Comparison of ENCODE assay signal across 2 cellular contexts in the genomic region with DNA sequence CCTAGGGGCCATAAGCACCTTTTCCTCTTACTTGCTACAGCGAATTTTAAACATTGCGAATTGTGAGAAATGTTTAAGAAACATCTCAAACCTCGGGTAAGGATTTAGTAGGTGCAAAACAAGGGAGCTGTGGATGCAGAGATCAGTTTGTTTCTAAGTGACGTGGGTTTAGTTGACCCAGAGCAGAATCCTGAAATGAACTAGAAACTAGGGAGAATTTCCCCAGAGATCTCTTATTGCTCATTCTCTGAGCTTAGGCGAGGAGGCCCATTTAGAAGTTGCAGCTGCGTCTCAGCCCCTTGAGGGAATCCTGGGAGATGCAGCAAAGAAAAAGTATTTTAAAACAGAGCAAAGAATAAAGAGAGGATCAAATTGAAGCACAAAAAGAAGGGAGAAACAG.
TF ChIP-seq lines count a peak whose summit lies in the region.

No MANE protein-coding gene starts in this region.

TF ChIP-seq in GM23338, 12 proteins besides CTCF, POLR2A, EP300 and RAD21 (continued from another document):
- TF ChIP-seq ZNF114 (CRISPR knock-in tag; IDR thresholded peaks at IDR 0.05) (no peak), JUNB (IDR thresholded peaks at IDR 0.05; ENCODE audit: unreplicated experiment) (no peak), CREB1 (CRISPR knock-in tag; IDR thresholded peaks at IDR 0.05; ENCODE audit: low read depth) (no peak), EZH2phosphoT487 (IDR thresholded peaks at IDR 0.05; ENCODE audit: unreplicated experiment) (no peak), NANOG (IDR thresholded peaks at IDR 0.05; ENCODE audit: borderline replicate concordance) (no peak), ZNF331 (CRISPR knock-in tag; IDR thresholded peaks at IDR 0.05; ENCODE audit: low read depth) (no peak), STAT1 (IDR thresholded peaks at IDR 0.05; ENCODE audit: unreplicated experiment) (no peak)
- TF ChIP-seq, protein P1, sequence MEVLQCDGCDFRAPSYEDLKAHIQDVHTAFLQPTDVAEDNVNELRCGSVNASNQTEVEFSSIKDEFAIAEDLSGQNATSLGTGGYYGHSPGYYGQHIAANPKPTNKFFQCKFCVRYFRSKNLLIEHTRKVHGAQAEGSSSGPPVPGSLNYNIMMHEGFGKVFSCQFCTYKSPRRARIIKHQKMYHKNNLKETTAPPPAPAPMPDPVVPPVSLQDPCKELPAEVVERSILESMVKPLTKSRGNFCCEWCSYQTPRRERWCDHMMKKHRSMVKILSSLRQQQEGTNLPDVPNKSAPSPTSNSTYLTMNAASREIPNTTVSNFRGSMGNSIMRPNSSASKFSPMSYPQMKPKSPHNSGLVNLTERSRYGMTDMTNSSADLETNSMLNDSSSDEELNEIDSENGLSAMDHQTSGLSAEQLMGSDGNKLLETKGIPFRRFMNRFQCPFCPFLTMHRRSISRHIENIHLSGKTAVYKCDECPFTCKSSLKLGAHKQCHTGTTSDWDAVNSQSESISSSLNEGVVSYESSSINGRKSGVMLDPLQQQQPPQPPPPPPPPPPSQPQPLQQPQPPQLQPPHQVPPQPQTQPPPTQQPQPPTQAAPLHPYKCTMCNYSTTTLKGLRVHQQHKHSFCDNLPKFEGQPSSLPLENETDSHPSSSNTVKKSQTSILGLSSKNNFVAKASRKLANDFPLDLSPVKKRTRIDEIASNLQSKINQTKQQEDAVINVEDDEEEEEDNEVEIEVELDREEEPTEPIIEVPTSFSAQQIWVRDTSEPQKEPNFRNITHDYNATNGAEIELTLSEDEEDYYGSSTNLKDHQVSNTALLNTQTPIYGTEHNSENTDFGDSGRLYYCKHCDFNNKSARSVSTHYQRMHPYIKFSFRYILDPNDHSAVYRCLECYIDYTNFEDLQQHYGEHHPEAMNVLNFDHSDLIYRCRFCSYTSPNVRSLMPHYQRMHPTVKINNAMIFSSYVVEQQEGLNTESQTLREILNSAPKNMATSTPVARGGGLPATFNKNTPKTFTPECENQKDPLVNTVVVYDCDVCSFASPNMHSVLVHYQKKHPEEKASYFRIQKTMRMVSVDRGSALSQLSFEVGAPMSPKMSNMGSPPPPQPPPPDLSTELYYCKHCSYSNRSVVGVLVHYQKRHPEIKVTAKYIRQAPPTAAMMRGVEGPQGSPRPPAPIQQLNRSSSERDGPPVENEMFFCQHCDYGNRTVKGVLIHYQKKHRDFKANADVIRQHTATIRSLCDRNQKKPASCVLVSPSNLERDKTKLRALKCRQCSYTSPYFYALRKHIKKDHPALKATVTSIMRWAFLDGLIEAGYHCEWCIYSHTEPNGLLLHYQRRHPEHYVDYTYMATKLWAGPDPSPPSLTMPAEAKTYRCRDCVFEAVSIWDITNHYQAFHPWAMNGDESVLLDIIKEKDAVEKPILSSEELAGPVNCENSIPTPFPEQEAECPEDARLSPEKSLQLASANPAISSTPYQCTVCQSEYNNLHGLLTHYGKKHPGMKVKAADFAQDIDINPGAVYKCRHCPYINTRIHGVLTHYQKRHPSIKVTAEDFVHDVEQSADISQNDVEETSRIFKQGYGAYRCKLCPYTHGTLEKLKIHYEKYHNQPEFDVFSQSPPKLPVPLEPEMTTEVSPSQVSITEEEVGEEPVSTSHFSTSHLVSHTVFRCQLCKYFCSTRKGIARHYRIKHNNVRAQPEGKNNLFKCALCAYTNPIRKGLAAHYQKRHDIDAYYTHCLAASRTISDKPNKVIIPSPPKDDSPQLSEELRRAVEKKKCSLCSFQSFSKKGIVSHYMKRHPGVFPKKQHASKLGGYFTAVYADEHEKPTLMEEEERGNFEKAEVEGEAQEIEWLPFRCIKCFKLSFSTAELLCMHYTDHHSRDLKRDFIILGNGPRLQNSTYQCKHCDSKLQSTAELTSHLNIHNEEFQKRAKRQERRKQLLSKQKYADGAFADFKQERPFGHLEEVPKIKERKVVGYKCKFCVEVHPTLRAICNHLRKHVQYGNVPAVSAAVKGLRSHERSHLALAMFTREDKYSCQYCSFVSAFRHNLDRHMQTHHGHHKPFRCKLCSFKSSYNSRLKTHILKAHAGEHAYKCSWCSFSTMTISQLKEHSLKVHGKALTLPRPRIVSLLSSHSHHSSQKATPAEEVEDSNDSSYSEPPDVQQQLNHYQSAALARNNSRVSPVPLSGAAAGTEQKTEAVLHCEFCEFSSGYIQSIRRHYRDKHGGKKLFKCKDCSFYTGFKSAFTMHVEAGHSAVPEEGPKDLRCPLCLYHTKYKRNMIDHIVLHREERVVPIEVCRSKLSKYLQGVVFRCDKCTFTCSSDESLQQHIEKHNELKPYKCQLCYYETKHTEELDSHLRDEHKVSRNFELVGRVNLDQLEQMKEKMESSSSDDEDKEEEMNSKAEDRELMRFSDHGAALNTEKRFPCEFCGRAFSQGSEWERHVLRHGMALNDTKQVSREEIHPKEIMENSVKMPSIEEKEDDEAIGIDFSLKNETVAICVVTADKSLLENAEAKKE (CRISPR knock-in tag; IDR thresholded peaks at IDR 0.05): no peak
- TF ChIP-seq, protein P2, sequence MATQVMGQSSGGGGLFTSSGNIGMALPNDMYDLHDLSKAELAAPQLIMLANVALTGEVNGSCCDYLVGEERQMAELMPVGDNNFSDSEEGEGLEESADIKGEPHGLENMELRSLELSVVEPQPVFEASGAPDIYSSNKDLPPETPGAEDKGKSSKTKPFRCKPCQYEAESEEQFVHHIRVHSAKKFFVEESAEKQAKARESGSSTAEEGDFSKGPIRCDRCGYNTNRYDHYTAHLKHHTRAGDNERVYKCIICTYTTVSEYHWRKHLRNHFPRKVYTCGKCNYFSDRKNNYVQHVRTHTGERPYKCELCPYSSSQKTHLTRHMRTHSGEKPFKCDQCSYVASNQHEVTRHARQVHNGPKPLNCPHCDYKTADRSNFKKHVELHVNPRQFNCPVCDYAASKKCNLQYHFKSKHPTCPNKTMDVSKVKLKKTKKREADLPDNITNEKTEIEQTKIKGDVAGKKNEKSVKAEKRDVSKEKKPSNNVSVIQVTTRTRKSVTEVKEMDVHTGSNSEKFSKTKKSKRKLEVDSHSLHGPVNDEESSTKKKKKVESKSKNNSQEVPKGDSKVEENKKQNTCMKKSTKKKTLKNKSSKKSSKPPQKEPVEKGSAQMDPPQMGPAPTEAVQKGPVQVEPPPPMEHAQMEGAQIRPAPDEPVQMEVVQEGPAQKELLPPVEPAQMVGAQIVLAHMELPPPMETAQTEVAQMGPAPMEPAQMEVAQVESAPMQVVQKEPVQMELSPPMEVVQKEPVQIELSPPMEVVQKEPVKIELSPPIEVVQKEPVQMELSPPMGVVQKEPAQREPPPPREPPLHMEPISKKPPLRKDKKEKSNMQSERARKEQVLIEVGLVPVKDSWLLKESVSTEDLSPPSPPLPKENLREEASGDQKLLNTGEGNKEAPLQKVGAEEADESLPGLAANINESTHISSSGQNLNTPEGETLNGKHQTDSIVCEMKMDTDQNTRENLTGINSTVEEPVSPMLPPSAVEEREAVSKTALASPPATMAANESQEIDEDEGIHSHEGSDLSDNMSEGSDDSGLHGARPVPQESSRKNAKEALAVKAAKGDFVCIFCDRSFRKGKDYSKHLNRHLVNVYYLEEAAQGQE (IDR thresholded peaks at IDR 0.05; ENCODE audit: unreplicated experiment): no peak
- TF ChIP-seq, protein P3, sequence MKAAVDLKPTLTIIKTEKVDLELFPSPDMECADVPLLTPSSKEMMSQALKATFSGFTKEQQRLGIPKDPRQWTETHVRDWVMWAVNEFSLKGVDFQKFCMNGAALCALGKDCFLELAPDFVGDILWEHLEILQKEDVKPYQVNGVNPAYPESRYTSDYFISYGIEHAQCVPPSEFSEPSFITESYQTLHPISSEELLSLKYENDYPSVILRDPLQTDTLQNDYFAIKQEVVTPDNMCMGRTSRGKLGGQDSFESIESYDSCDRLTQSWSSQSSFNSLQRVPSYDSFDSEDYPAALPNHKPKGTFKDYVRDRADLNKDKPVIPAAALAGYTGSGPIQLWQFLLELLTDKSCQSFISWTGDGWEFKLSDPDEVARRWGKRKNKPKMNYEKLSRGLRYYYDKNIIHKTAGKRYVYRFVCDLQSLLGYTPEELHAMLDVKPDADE (IDR thresholded peaks at IDR 0.05): no peak

TF ChIP-seq in K562, 482 proteins besides CTCF, POLR2A, EP300 and RAD21 (continued from another document):
- TF ChIP-seq, protein P4, sequence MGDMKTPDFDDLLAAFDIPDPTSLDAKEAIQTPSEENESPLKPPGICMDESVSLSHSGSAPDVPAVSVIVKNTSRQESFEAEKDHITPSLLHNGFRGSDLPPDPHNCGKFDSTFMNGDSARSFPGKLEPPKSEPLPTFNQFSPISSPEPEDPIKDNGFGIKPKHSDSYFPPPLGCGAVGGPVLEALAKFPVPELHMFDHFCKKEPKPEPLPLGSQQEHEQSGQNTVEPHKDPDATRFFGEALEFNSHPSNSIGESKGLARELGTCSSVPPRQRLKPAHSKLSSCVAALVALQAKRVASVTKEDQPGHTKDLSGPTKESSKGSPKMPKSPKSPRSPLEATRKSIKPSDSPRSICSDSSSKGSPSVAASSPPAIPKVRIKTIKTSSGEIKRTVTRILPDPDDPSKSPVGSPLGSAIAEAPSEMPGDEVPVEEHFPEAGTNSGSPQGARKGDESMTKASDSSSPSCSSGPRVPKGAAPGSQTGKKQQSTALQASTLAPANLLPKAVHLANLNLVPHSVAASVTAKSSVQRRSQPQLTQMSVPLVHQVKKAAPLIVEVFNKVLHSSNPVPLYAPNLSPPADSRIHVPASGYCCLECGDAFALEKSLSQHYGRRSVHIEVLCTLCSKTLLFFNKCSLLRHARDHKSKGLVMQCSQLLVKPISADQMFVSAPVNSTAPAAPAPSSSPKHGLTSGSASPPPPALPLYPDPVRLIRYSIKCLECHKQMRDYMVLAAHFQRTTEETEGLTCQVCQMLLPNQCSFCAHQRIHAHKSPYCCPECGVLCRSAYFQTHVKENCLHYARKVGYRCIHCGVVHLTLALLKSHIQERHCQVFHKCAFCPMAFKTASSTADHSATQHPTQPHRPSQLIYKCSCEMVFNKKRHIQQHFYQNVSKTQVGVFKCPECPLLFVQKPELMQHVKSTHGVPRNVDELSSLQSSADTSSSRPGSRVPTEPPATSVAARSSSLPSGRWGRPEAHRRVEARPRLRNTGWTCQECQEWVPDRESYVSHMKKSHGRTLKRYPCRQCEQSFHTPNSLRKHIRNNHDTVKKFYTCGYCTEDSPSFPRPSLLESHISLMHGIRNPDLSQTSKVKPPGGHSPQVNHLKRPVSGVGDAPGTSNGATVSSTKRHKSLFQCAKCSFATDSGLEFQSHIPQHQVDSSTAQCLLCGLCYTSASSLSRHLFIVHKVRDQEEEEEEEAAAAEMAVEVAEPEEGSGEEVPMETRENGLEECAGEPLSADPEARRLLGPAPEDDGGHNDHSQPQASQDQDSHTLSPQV (IDR thresholded peaks at IDR 0.05): no peak
- no peak for TF ChIP-seq LARP7 (IDR thresholded peaks at IDR 0.05)
- TF ChIP-seq ZNF184 (CRISPR knock-in tag; IDR thresholded peaks at IDR 0.05): no peak
- no peak for TF ChIP-seq MED1 (CRISPR knock-in tag; IDR thresholded peaks at IDR 0.05; ENCODE audit: borderline replicate concordance)
